Comparison of ENCODE assay signal across 1 cellular context in genomic region chr6:152993431-152993830, GRCh38.
TF ChIP-seq lines count a peak whose summit lies in the region.

No MANE protein-coding gene starts in this region.

TF ChIP-seq in HEK293T, 16 proteins besides CTCF, POLR2A, EP300 and RAD21 (continued from another document):
- TF ChIP-seq NFRKB (IDR thresholded peaks at IDR 0.05) (no peak), PKNOX1 (IDR thresholded peaks at IDR 0.05) (no peak)
